Comparison of ENCODE assay signal across 15 cellular contexts in the genomic region with DNA sequence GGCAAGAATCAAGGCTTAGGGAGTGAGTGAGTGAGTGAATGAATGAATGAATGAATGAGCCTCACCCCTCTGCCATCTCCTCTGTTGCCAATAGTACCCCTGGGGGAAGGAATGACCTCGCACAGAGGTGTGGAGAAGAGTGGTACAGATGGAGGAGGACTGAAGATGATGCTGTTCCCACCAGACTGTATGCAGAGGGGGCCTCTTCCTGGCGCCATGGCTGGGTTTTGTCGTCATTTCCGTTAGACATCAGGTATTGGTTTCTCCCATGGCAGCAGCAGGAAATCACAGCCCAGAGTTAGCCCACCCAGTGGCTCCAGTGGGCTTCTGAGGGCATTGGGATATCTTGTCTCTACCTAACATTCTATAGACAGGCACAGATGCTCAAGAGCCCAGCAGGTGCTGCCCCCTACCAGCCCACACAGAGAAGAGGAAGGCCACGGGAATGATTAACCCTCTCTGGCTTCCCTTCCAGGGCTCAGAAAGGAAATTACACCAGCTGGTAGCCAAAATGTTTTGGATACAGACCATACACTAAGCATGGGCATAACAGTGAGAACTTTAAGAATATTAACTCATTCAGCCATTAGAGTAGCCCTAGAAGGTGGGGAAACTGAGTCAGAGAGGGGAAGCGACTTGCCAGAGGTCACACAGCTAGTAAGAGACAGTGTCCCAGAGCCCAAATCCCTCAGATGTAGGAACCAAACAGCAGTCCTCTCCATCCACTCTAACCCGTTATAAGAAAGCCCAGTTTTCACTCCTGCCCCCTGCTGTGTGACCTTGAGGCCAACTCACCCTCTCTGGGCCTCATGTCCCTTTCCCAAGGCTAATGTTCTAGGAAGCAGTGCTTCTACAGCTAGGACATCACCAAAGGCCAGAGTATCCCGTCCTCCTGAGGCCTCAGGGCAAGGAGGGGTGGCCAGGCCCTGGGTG.
DNase-seq lines count a peak whose midpoint lies in the region; ATAC-seq and TF ChIP-seq lines count a peak whose summit lies in the region.
"Had no signal": no experiment of that assay in that cellular context is flagged by ENCODE, and none has a peak within 500 bp of the region (broad histone marks: within the 10 kb centered on the region; RNA-seq: fewer than 3 reads in every experiment).

No MANE protein-coding gene starts in this region.

- no peak overlapping the region for H3K4me3 ChIP-seq in DOHH2 (ENCODE audit: low read length)
- H3K4me3 ChIP-seq in Karpas-422 (ENCODE audit: low read length), result no peak overlapping the region
- H3K4me3 ChIP-seq in choroid plexus epithelial cell (ENCODE audit: low read depth, low read length), result no peak overlapping the region
- H3K4me3 ChIP-seq in neural cell (ENCODE audit: low read length), result peak overlapping the region; percentile 85

- H3K36me3 ChIP-seq in DOHH2 (ENCODE audit: control insufficient read depth, low read length) (no peaks in the 10 kb centered on the region), Karpas-422 (ENCODE audit: insufficient read depth, low read length) (no peaks in the 10 kb centered on the region), neural cell (ENCODE audit: insufficient read depth, low read length) (no peaks in the 10 kb centered on the region)
- H3K36me3 ChIP-seq: sigmoid colon had no signal

- H3K9ac ChIP-seq in Karpas-422 (ENCODE audit: low read length), result no peak overlapping the region
- peak overlapping the region; percentile 63 for H3K9ac ChIP-seq in neural cell (ENCODE audit: low read length)

- H3K27ac ChIP-seq in DOHH2 (ENCODE audit: low read depth, low read length) (no peak overlapping the region), Karpas-422 (ENCODE audit: low read length) (no peak overlapping the region), neural cell (ENCODE audit: low read length) (no peak overlapping the region)
- H3K27ac ChIP-seq: sigmoid colon had no signal

- no peaks in the 10 kb centered on the region for H4K20me1 ChIP-seq in DOHH2 (ENCODE audit: control insufficient read depth, insufficient read depth, low read depth, low read length)
- H4K20me1 ChIP-seq in Karpas-422 (ENCODE audit: insufficient read depth, low read depth, low read length), result no peaks in the 10 kb centered on the region
- no peaks in the 10 kb centered on the region for H4K20me1 ChIP-seq in neural cell (ENCODE audit: insufficient read depth)

- no peaks in the 10 kb centered on the region for H3K4me1 ChIP-seq in DOHH2 (ENCODE audit: control insufficient read depth, low read length)
- no peaks in the 10 kb centered on the region for H3K4me1 ChIP-seq in Karpas-422 (ENCODE audit: low read length)

- H3K9me3 ChIP-seq in DOHH2 (ENCODE audit: control insufficient read depth, insufficient read depth, low read length) (no peaks in the 10 kb centered on the region), Karpas-422 (ENCODE audit: low read length) (no peaks in the 10 kb centered on the region), neural cell (ENCODE audit: low read length) (no peaks in the 10 kb centered on the region)
- H3K9me3 ChIP-seq: sigmoid colon had no signal

- H3F3A ChIP-seq in DOHH2 (ENCODE audit: control insufficient read depth, insufficient read depth) (no peaks in the 10 kb centered on the region), neural cell (ENCODE audit: insufficient read depth, low read length, poor library complexity, severe bottlenecking) (no peaks in the 10 kb centered on the region)

- TF ChIP-seq CTCF in DOHH2 (IDR thresholded peaks at IDR 0.05; ENCODE audit: low read depth, low read length, poor library complexity, severe bottlenecking) (peak; percentile 30), choroid plexus epithelial cell (conservative IDR thresholded peaks at IDR 0.05; ENCODE audit: low read depth, low read length) (peak; percentile 7), neural cell (IDR thresholded peaks at IDR 0.05; ENCODE audit: poor library complexity, severe bottlenecking) (peak; percentile 63)

- DNase-seq in Karpas-422 (peak; percentile 52), choroid plexus epithelial cell (ENCODE audit: low read depth) (no peak), AML-193 (lab: John Stamatoyannopoulos, UW) (no peak), NCI-H748 treated with DMSO at 0.1 percent for 48 hours (lab: John Stamatoyannopoulos, UW) (no peak), activated gamma-delta T cell (lab: John Stamatoyannopoulos, UW) (no peak)
- DNase-seq: activated CD4-positive, alpha-beta T cell treated with anti-CD3 and anti-CD28 coated beads for 48 hours; activated effector memory CD4-positive, alpha-beta T cell treated with anti-CD3 and anti-CD28 coated beads, Interleukin-2, amount 50 U/mL, for 16 hours; central memory CD4-positive, alpha-beta T cell; COR-L47; immature natural killer cell; NCI-H774; sigmoid colon had no signal

- no peaks in the 10 kb centered on the region for H3K79me2 ChIP-seq in DOHH2 (ENCODE audit: control insufficient read depth, low read length)
- H3K79me2 ChIP-seq in Karpas-422 (ENCODE audit: low read length), result no peaks in the 10 kb centered on the region
- no peaks in the 10 kb centered on the region for H3K79me2 ChIP-seq in neural cell (replicated peaks; ENCODE audit: insufficient read depth, low read length)

- H3K9me2 ChIP-seq in DOHH2 (replicated peaks; ENCODE audit: control insufficient read depth, low read length) (no peaks in the 10 kb centered on the region), Karpas-422 (replicated peaks; ENCODE audit: insufficient read depth, low read length) (no peaks in the 10 kb centered on the region), neural cell (ENCODE audit: insufficient read depth, low read length) (no peaks in the 10 kb centered on the region)

- peak; percentile 67 for TF ChIP-seq RAD21 in neural cell (conservative IDR thresholded peaks at IDR 0.05)

- no peak for TF ChIP-seq EP300 in neural cell (conservative IDR thresholded peaks at IDR 0.05; ENCODE audit: poor library complexity, severe bottlenecking)

- H3K4me2 ChIP-seq in DOHH2 (ENCODE audit: low read length) (no peak overlapping the region), Karpas-422 (ENCODE audit: low read depth, low read length, poor library complexity, severe bottlenecking) (no peak overlapping the region), neural cell (ENCODE audit: low read length) (peak overlapping the region; percentile 93)

- no peak overlapping the region for H2AFZ ChIP-seq in Karpas-422 (ENCODE audit: low read length)
- H2AFZ ChIP-seq in neural cell (ENCODE audit: low read depth, low read length), result no peak overlapping the region

- ATAC-seq in GM18867 (IDR thresholded peaks at IDR 0.05; ENCODE audit: unreplicated experiment), result no peak

- H3K27me3 ChIP-seq in DOHH2 (ENCODE audit: control insufficient read depth, low read length) (no peaks in the 10 kb centered on the region), Karpas-422 (ENCODE audit: low read length) (no peaks in the 10 kb centered on the region), neural cell (ENCODE audit: insufficient read depth, low read depth, low read length) (peaks cover 17% of the 10 kb centered on the region)

TF ChIP-seq in neural cell, 6 proteins besides CTCF, POLR2A, EP300 and RAD21:
- TF ChIP-seq SMC3 (conservative IDR thresholded peaks at IDR 0.05; ENCODE audit: poor library complexity) (peak; percentile 62), TAF1 (IDR thresholded peaks at IDR 0.05; ENCODE audit: low read depth) (no peak)
TF ChIP-seq in neural cell: peak in this region for 1.

Comparison
In these comparisons a context has a peak if more than half of its experiments do, and no peak if none do; other contexts are left out.
1. CTCF ChIP-seq: peak in every context shown above with its lines; median percentile 63 in neural cell; 30 in DOHH2; 7 in choroid plexus epithelial cell.